In the genomic region with DNA sequence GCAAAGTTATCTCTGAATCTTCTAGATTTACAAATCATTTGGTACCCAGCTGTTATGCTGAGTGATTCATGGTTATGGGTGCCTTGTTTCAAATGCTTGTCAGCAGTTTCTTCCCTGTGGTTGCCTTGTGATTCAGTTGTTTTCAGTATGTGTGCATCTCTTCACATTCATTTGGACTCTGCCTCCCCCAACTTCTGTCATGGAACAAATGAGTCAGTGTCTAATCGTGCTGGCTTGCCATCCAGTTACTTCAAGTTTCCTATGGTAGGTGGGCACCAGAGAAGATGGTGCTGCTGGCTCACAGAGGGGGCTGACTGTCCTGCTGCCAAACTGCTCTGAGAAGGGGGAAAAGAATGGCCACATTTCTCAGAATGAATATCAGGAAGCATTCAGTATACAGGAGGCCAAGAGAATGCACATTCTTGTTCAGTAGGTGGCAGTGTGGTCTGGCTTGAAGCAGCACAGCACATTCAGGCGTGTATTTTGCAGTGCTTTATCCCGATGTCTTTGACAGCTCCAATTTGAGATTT, we compare ENCODE assay signal across 8 cellular contexts.
DNase-seq lines count a peak whose midpoint lies in the region; ATAC-seq and TF ChIP-seq lines count a peak whose summit lies in the region.

No MANE protein-coding gene starts in this region.

- RAD21 ChIA-PET in HCT116 (lab: Charles Lee; ENCODE audit: low non-redundant PET in 1 of 2, low total read pairs in 2 of 2, uncharacterized antibody in 2 of 2, unreplicated experiment in 2 of 2): no interaction called here

- H3K9me3 ChIP-seq in HCT116 (ENCODE audit: control insufficient read depth in 1 of 2, insufficient read depth in 1 of 2, low read depth in 1 of 2, low read length in 2 of 2): no peaks in the 10 kb centered on the region

- no peaks in the 10 kb centered on the region for H3K27me3 ChIP-seq in HCT116 (ENCODE audit: insufficient read depth, low read length)

- ATAC-seq in HCT116: peak; percentile 83

- POLR2A ChIA-PET in HCT116 (lab: Charles Lee): no interaction called here

- intact Hi-C loops in HCT116 (cut with micrococcal nuclease): loop anchor here (1.0 to 10.0 kb wide), 2 partner anchors 271 to 514 kb away; no protein-coding TSS in a partner anchor

- H4K20me1 ChIP-seq in HCT116 (ENCODE audit: insufficient read depth): no peaks in the 10 kb centered on the region

- TF ChIP-seq RAD21 in HCT116 (IDR thresholded peaks at IDR 0.05; ENCODE audit: low read depth): peak; percentile 63

- no peaks in the 10 kb centered on the region for H3K9me2 ChIP-seq in HCT116 (ENCODE audit: insufficient read depth)

- no TSS peak for BruUV-seq in HCT116 (replicated peaks; lab: Mats Ljungman, UMichigan)

- H3K27ac ChIP-seq in HCT116 (ENCODE audit: low read depth, low read length): no peak overlapping the region

- no peak for TF ChIP-seq POLR2A in HCT116 (IDR thresholded peaks at IDR 0.05; ENCODE audit: borderline replicate concordance, extremely low read depth, insufficient read depth, insufficient read length)

- H3K36me3 ChIP-seq in HCT116 (ENCODE audit: control insufficient read depth in 1 of 2, insufficient read depth in 2 of 2, low read length in 2 of 2): no peaks in the 10 kb centered on the region

- DNase-seq in activated T-cell treated with anti-CD3 and anti-CD28 coated beads for 24 hours (ENCODE audit: low read depth) (peak; percentile 62), HCT116 (ENCODE audit: low read depth, low spot score) (peak; percentile 10), M059J (ENCODE audit: low read depth) (peak; percentile 60), fibroblast of villous mesenchyme (ENCODE audit: low read depth) (peak; percentile 58), NCI-H345 treated with DMSO at 0.1 percent for 48 hours (lab: John Stamatoyannopoulos, UW; ENCODE audit: unreplicated experiment) (no peak)
- no peak for DNase-seq in activated T-cell treated with anti-CD3 and anti-CD28 coated beads, Interleukin-2, amount 50 U/mL, for 1 hour
- peak; percentile 18 to 26 for DNase-seq in activated CD4-positive, alpha-beta T cell treated with anti-CD3 and anti-CD28 coated beads, Interleukin-2, amount 50 U/mL, for 4 hours
- DNase-seq in stimulated activated CD4-positive, alpha-beta T cell treated with anti-CD3 and anti-CD28 coated beads, Interleukin-12 subunit alpha, Interleukin-12 subunit beta, amount 100 ng/mL, for 4 hours: peak; percentile 36

- no peak overlapping the region for H3K9ac ChIP-seq in HCT116 (ENCODE audit: low read length)

- CTCF ChIA-PET in HCT116 (lab: Charles Lee): interaction anchor here (1.1 kb wide), 2 partner anchors 307 to 518 kb away, joined by 3 read pairs; no protein-coding TSS in a partner anchor

- no peak overlapping the region for H2AFZ ChIP-seq in HCT116 (ENCODE audit: low read depth, low read length, poor library complexity, severe bottlenecking)

- H3K4me2 ChIP-seq in HCT116 (ENCODE audit: low read length): no peak overlapping the region

- no peaks in the 10 kb centered on the region for H3K4me1 ChIP-seq in HCT116 (ENCODE audit: control insufficient read depth in 1 of 2, insufficient read depth in 2 of 2, low read length in 2 of 2)

- no peaks in the 10 kb centered on the region for H3K79me2 ChIP-seq in HCT116 (ENCODE audit: insufficient read depth, low read length)

- H3K4me3 ChIP-seq in HCT116 (replicated peaks in 1 of 2; ENCODE audit: low read depth in 1 of 2, low read length in 2 of 2) (no peak overlapping the region), fibroblast of villous mesenchyme (ENCODE audit: low read depth, low read length) (no peak overlapping the region)

- TF ChIP-seq CTCF in HCT116 (IDR thresholded peaks at IDR 0.05 in 2 of 3, conservative IDR thresholded peaks at IDR 0.05 in 1 of 3; ENCODE audit: borderline replicate concordance in 1 of 3, insufficient read depth in 1 of 3, low read depth in 2 of 3, low read length in 2 of 3): peak; percentile 21 to 51 (median 49); a peak in 5 of 6 replicates
- TF ChIP-seq CTCF in fibroblast of villous mesenchyme (IDR thresholded peaks at IDR 0.05; ENCODE audit: insufficient read depth, low read depth, low read length): peak; percentile 37

TF ChIP-seq in HCT116, 20 proteins besides CTCF, POLR2A, EP300 and RAD21:
- no peak for TF ChIP-seq SIN3A (IDR thresholded peaks at IDR 0.05; ENCODE audit: low read depth)
- no peak for TF ChIP-seq EZH2 (IDR thresholded peaks at IDR 0.05)
- no peak for TF ChIP-seq ZFX (IDR thresholded peaks at IDR 0.05)
- TF ChIP-seq CEBPB (IDR thresholded peaks at IDR 0.05; ENCODE audit: low read depth): no peak
- no peak for TF ChIP-seq YY1 (IDR thresholded peaks at IDR 0.05; ENCODE audit: extremely low read depth, insufficient replicate concordance, low read depth, low read length)
- TF ChIP-seq POLR2AphosphoS5 (IDR thresholded peaks at IDR 0.05; ENCODE audit: low read depth, low read length): no peak
- TF ChIP-seq SRF (IDR thresholded peaks at IDR 0.05; ENCODE audit: low read depth): no peak
- TF ChIP-seq, protein P1, sequence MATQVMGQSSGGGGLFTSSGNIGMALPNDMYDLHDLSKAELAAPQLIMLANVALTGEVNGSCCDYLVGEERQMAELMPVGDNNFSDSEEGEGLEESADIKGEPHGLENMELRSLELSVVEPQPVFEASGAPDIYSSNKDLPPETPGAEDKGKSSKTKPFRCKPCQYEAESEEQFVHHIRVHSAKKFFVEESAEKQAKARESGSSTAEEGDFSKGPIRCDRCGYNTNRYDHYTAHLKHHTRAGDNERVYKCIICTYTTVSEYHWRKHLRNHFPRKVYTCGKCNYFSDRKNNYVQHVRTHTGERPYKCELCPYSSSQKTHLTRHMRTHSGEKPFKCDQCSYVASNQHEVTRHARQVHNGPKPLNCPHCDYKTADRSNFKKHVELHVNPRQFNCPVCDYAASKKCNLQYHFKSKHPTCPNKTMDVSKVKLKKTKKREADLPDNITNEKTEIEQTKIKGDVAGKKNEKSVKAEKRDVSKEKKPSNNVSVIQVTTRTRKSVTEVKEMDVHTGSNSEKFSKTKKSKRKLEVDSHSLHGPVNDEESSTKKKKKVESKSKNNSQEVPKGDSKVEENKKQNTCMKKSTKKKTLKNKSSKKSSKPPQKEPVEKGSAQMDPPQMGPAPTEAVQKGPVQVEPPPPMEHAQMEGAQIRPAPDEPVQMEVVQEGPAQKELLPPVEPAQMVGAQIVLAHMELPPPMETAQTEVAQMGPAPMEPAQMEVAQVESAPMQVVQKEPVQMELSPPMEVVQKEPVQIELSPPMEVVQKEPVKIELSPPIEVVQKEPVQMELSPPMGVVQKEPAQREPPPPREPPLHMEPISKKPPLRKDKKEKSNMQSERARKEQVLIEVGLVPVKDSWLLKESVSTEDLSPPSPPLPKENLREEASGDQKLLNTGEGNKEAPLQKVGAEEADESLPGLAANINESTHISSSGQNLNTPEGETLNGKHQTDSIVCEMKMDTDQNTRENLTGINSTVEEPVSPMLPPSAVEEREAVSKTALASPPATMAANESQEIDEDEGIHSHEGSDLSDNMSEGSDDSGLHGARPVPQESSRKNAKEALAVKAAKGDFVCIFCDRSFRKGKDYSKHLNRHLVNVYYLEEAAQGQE (IDR thresholded peaks at IDR 0.05; ENCODE audit: low read depth): no peak
- no peak for TF ChIP-seq EGR1 (IDR thresholded peaks at IDR 0.05; ENCODE audit: low read depth)
- TF ChIP-seq FOSL1 (IDR thresholded peaks at IDR 0.05; ENCODE audit: low read depth): no peak
- TF ChIP-seq SP1 (IDR thresholded peaks at IDR 0.05; ENCODE audit: low read depth): no peak
- TF ChIP-seq, protein P2, sequence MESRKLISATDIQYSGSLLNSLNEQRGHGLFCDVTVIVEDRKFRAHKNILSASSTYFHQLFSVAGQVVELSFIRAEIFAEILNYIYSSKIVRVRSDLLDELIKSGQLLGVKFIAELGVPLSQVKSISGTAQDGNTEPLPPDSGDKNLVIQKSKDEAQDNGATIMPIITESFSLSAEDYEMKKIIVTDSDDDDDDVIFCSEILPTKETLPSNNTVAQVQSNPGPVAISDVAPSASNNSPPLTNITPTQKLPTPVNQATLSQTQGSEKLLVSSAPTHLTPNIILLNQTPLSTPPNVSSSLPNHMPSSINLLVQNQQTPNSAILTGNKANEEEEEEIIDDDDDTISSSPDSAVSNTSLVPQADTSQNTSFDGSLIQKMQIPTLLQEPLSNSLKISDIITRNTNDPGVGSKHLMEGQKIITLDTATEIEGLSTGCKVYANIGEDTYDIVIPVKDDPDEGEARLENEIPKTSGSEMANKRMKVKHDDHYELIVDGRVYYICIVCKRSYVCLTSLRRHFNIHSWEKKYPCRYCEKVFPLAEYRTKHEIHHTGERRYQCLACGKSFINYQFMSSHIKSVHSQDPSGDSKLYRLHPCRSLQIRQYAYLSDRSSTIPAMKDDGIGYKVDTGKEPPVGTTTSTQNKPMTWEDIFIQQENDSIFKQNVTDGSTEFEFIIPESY (IDR thresholded peaks at IDR 0.05; ENCODE audit: extremely low read depth, insufficient replicate concordance, low read length): no peak
- TF ChIP-seq, protein P3, sequence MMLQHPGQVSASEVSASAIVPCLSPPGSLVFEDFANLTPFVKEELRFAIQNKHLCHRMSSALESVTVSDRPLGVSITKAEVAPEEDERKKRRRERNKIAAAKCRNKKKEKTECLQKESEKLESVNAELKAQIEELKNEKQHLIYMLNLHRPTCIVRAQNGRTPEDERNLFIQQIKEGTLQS (IDR thresholded peaks at IDR 0.05): no peak
- TF ChIP-seq, protein P4, sequence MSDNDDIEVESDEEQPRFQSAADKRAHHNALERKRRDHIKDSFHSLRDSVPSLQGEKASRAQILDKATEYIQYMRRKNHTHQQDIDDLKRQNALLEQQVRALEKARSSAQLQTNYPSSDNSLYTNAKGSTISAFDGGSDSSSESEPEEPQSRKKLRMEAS (IDR thresholded peaks at IDR 0.05): no peak
- no peak for TF ChIP-seq JUND (IDR thresholded peaks at IDR 0.05)
- no peak for TF ChIP-seq ELF1 (IDR thresholded peaks at IDR 0.05; ENCODE audit: borderline replicate concordance, low read depth)
- TF ChIP-seq EZH2phosphoT487 (IDR thresholded peaks at IDR 0.05; ENCODE audit: borderline replicate concordance): no peak
- TF ChIP-seq CBX3 (IDR thresholded peaks at IDR 0.05; ENCODE audit: low read depth): no peak

Comparison
In these comparisons a context has a peak if more than half of its experiments do, and no peak if none do; other contexts are left out.
1. DNase-seq: peak in activated T-cell treated with anti-CD3 and anti-CD28 coated beads for 24 hours (single experiment), HCT116 (single experiment), M059J (single experiment), activated CD4-positive, alpha-beta T cell treated with anti-CD3 and anti-CD28 coated beads, Interleukin-2, amount 50 U/mL, for 4 hours (2 of 2), fibroblast of villous mesenchyme (single experiment) and stimulated activated CD4-positive, alpha-beta T cell treated with anti-CD3 and anti-CD28 coated beads, Interleukin-12 subunit alpha, Interleukin-12 subunit beta, amount 100 ng/mL, for 4 hours (single experiment); none in activated T-cell treated with anti-CD3 and anti-CD28 coated beads, Interleukin-2, amount 50 U/mL, for 1 hour (single experiment) and NCI-H345 treated with DMSO at 0.1 percent for 48 hours (single experiment).